In the genomic region with DNA sequence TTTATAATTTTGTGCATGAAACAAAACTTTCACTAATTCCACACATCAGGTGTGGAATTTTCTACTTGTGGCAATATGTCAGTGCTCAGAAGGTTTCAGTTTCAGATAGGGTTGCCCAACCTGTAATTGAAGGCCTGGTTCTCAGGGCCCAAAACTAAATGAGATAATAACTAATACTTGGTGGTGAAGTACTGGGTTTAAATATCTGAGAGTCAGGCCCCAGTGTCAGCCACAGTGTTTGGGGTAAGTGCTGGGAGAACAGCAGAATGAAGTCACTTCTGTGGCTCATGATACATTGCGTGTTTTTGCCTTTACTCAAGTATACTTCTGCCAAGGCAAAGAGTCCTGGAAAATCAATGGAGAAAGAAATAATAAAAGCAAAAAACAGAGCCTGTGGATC, we compare ENCODE assay signal across 1 cellular context.
TF ChIP-seq lines count a peak whose summit lies in the region.

No MANE protein-coding gene starts in this region.

TF ChIP-seq in GM23338, 12 proteins besides CTCF, POLR2A, EP300 and RAD21 (continued from another document):
- TF ChIP-seq, protein P1, sequence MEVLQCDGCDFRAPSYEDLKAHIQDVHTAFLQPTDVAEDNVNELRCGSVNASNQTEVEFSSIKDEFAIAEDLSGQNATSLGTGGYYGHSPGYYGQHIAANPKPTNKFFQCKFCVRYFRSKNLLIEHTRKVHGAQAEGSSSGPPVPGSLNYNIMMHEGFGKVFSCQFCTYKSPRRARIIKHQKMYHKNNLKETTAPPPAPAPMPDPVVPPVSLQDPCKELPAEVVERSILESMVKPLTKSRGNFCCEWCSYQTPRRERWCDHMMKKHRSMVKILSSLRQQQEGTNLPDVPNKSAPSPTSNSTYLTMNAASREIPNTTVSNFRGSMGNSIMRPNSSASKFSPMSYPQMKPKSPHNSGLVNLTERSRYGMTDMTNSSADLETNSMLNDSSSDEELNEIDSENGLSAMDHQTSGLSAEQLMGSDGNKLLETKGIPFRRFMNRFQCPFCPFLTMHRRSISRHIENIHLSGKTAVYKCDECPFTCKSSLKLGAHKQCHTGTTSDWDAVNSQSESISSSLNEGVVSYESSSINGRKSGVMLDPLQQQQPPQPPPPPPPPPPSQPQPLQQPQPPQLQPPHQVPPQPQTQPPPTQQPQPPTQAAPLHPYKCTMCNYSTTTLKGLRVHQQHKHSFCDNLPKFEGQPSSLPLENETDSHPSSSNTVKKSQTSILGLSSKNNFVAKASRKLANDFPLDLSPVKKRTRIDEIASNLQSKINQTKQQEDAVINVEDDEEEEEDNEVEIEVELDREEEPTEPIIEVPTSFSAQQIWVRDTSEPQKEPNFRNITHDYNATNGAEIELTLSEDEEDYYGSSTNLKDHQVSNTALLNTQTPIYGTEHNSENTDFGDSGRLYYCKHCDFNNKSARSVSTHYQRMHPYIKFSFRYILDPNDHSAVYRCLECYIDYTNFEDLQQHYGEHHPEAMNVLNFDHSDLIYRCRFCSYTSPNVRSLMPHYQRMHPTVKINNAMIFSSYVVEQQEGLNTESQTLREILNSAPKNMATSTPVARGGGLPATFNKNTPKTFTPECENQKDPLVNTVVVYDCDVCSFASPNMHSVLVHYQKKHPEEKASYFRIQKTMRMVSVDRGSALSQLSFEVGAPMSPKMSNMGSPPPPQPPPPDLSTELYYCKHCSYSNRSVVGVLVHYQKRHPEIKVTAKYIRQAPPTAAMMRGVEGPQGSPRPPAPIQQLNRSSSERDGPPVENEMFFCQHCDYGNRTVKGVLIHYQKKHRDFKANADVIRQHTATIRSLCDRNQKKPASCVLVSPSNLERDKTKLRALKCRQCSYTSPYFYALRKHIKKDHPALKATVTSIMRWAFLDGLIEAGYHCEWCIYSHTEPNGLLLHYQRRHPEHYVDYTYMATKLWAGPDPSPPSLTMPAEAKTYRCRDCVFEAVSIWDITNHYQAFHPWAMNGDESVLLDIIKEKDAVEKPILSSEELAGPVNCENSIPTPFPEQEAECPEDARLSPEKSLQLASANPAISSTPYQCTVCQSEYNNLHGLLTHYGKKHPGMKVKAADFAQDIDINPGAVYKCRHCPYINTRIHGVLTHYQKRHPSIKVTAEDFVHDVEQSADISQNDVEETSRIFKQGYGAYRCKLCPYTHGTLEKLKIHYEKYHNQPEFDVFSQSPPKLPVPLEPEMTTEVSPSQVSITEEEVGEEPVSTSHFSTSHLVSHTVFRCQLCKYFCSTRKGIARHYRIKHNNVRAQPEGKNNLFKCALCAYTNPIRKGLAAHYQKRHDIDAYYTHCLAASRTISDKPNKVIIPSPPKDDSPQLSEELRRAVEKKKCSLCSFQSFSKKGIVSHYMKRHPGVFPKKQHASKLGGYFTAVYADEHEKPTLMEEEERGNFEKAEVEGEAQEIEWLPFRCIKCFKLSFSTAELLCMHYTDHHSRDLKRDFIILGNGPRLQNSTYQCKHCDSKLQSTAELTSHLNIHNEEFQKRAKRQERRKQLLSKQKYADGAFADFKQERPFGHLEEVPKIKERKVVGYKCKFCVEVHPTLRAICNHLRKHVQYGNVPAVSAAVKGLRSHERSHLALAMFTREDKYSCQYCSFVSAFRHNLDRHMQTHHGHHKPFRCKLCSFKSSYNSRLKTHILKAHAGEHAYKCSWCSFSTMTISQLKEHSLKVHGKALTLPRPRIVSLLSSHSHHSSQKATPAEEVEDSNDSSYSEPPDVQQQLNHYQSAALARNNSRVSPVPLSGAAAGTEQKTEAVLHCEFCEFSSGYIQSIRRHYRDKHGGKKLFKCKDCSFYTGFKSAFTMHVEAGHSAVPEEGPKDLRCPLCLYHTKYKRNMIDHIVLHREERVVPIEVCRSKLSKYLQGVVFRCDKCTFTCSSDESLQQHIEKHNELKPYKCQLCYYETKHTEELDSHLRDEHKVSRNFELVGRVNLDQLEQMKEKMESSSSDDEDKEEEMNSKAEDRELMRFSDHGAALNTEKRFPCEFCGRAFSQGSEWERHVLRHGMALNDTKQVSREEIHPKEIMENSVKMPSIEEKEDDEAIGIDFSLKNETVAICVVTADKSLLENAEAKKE (CRISPR knock-in tag; IDR thresholded peaks at IDR 0.05), result no peak
- TF ChIP-seq, protein P2, sequence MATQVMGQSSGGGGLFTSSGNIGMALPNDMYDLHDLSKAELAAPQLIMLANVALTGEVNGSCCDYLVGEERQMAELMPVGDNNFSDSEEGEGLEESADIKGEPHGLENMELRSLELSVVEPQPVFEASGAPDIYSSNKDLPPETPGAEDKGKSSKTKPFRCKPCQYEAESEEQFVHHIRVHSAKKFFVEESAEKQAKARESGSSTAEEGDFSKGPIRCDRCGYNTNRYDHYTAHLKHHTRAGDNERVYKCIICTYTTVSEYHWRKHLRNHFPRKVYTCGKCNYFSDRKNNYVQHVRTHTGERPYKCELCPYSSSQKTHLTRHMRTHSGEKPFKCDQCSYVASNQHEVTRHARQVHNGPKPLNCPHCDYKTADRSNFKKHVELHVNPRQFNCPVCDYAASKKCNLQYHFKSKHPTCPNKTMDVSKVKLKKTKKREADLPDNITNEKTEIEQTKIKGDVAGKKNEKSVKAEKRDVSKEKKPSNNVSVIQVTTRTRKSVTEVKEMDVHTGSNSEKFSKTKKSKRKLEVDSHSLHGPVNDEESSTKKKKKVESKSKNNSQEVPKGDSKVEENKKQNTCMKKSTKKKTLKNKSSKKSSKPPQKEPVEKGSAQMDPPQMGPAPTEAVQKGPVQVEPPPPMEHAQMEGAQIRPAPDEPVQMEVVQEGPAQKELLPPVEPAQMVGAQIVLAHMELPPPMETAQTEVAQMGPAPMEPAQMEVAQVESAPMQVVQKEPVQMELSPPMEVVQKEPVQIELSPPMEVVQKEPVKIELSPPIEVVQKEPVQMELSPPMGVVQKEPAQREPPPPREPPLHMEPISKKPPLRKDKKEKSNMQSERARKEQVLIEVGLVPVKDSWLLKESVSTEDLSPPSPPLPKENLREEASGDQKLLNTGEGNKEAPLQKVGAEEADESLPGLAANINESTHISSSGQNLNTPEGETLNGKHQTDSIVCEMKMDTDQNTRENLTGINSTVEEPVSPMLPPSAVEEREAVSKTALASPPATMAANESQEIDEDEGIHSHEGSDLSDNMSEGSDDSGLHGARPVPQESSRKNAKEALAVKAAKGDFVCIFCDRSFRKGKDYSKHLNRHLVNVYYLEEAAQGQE (IDR thresholded peaks at IDR 0.05; ENCODE audit: unreplicated experiment), result no peak
- TF ChIP-seq CREB1 (CRISPR knock-in tag; IDR thresholded peaks at IDR 0.05; ENCODE audit: low read depth), result no peak
- no peak for TF ChIP-seq ZNF331 (CRISPR knock-in tag; IDR thresholded peaks at IDR 0.05; ENCODE audit: low read depth)
- TF ChIP-seq NANOG (IDR thresholded peaks at IDR 0.05; ENCODE audit: borderline replicate concordance), result no peak
